ENCODE assay signal across 12 cellular contexts in genomic region chr3:46700772-46701171, GRCh38. TPM values are rescaled to one million over a fixed set of nuclear protein-coding genes. Genes with fewer than 3 reads are reported as not detected.
DNase-seq lines count a peak whose midpoint lies in the region; ATAC-seq and TF ChIP-seq lines count a peak whose summit lies in the region.
"Had no signal": no experiment of that assay in that cellular context is flagged by ENCODE, and none has a peak within 500 bp of the region (broad histone marks: within the 10 kb centered on the region; RNA-seq: fewer than 3 reads in every experiment).

No MANE protein-coding gene starts in this region.

- H3K9ac ChIP-seq in neural progenitor cell: no peak overlapping the region

- H3K4me1 Mint-ChIP-seq in neural progenitor cell: peaks cover 28% of the 10 kb centered on the region

- TF ChIP-seq CTCF in neural progenitor cell (IDR thresholded peaks at IDR 0.05): no peak
- no peak for TF ChIP-seq CTCF in OCI-LY7 (conservative IDR thresholded peaks at IDR 0.05; ENCODE audit: low read length)
- no peak for TF ChIP-seq CTCF in lower leg skin (IDR thresholded peaks at IDR 0.05)

- intact Hi-C loops in OCI-LY7 (cut with micrococcal nuclease; ENCODE audit: unreplicated experiment): loop anchor here (10.0 kb wide), 2 partner anchors 314 to 674 kb away; no protein-coding TSS in a partner anchor
- intact Hi-C loops in lower leg skin (cut with DNase I; ENCODE audit: low total_unique reads): no loop called here

- peak; percentile 43 for DNase-seq in AG08396 (ENCODE audit: low spot score)
- peak; percentile 62 for DNase-seq in M059J (ENCODE audit: low read depth)
- DNase-seq in cerebellar nuclear complex (lab: John Stamatoyannopoulos, UW): peak; percentile 7 to 39
- peak; percentile 30 for DNase-seq in neural progenitor cell (ENCODE audit: low spot score)
- no peak for DNase-seq in T1000 (lab: John Stamatoyannopoulos, UW)
- no peak for DNase-seq in OCI-LY7 (ENCODE audit: low spot score)
- DNase-seq in lower leg skin (ENCODE audit: low spot score in 2 of 2): no peak
- DNase-seq: activated CD8-positive, alpha-beta memory T cell treated with anti-CD3 and anti-CD28 coated beads, Interleukin-2, amount 50 U/mL, for 4 hours; HCEC 1CT; NCI-H510A treated with DMSO at 0.1 percent for 48 hours had no signal

- H3K27ac ChIP-seq in neural progenitor cell (no peak overlapping the region), OCI-LY7 (ENCODE audit: low read depth, low read length, poor library complexity, severe bottlenecking) (no peak overlapping the region)

- H3K9me3 ChIP-seq in neural progenitor cell (ENCODE audit: low read depth) (no peaks in the 10 kb centered on the region), OCI-LY7 (ENCODE audit: low read length) (no peaks in the 10 kb centered on the region)

- H3K4me2 ChIP-seq in neural progenitor cell (peak overlapping the region; percentile 76), OCI-LY7 (ENCODE audit: low read length) (no peak overlapping the region)

- H2AFZ ChIP-seq in neural progenitor cell (replicated peaks) (no peak overlapping the region), OCI-LY7 (ENCODE audit: low read length) (no peak overlapping the region)

- H3K27me3 ChIP-seq in neural progenitor cell: peaks cover 45% of the 10 kb centered on the region

- H3K79me2 ChIP-seq in neural progenitor cell (ENCODE audit: low read depth): no peaks in the 10 kb centered on the region
- H3K79me2 ChIP-seq in OCI-LY7 (ENCODE audit: insufficient read depth, low read depth, low read length): no peaks in the 10 kb centered on the region

- peak overlapping the region; percentile 55 for H3K4me3 Mint-ChIP-seq in neural progenitor cell

- H4K20me1 ChIP-seq in neural progenitor cell (ENCODE audit: low read depth) (peaks cover 3% of the 10 kb centered on the region), OCI-LY7 (ENCODE audit: insufficient read depth, low read length) (no peaks in the 10 kb centered on the region)

- POLR2A ChIA-PET in OCI-LY7 (lab: Charles Lee): interaction anchor here (0.7 kb wide), 1 partner anchor 317 kb away, joined by 3 read pairs; no protein-coding TSS in a partner anchor

- no peak for ATAC-seq in GM21619 (IDR thresholded peaks at IDR 0.05; ENCODE audit: unreplicated experiment)

- H3K4me3 ChIP-seq in neural progenitor cell (peak overlapping the region; percentile 49), OCI-LY7 (ENCODE audit: low read depth, low read length, poor library complexity, severe bottlenecking) (no peak overlapping the region), lower leg skin (ENCODE audit: low read depth, poor library complexity, severe bottlenecking) (no peak overlapping the region)

- H3F3A ChIP-seq in neural progenitor cell (ENCODE audit: low read depth): no peaks in the 10 kb centered on the region

- CTCF ChIA-PET in OCI-LY7 (lab: Charles Lee; ENCODE audit: unreplicated experiment): no interaction called here

- no peaks in the 10 kb centered on the region for H3K9me2 ChIP-seq in OCI-LY7 (ENCODE audit: insufficient read depth, low read length)

- H3K9me3 Mint-ChIP-seq in neural progenitor cell: no peaks in the 10 kb centered on the region

- H3K36me3 Mint-ChIP-seq in neural progenitor cell: no peaks in the 10 kb centered on the region

- no TSS peak for BruUV-seq in OCI-LY7 (replicated peaks; lab: Mats Ljungman, UMichigan)

- 47 to 52% methylated on average over 4 of the region's 4 CpGs for WGBS in lower leg skin, 2 donors

- H3K27ac Mint-ChIP-seq in neural progenitor cell: peak overlapping the region; percentile 42

- H3K36me3 ChIP-seq in neural progenitor cell (no peaks in the 10 kb centered on the region), OCI-LY7 (ENCODE audit: insufficient read depth, low read length) (no peaks in the 10 kb centered on the region)

- peaks cover 4% of the 10 kb centered on the region for H3K4me1 ChIP-seq in neural progenitor cell
- peaks cover 1% of the 10 kb centered on the region for H3K4me1 ChIP-seq in OCI-LY7 (ENCODE audit: insufficient read depth, low read length, poor library complexity, severe bottlenecking)

- TF ChIP-seq POLR2A in lower leg skin (IDR thresholded peaks at IDR 0.05): no peak

- peaks cover 15% of the 10 kb centered on the region for H3K27me3 Mint-ChIP-seq in neural progenitor cell (ENCODE audit: insufficient read depth, low read depth)

RNA-seq across cellular contexts. Expression of gene TMIE, which starts 0.4 kb away (rescaled TPM):
- 0.22 TPM in 1 of 2 replicates, not detected in the other for total RNA-seq in M059J (2014; rRNA removed; shearing (Covaris generic))
- total RNA-seq in neural progenitor cell (ENCODE audit: low replicate concordance) (not detected in 2 replicates), OCI-LY7 (2022) (not detected in 2 replicates), lower leg skin (1 to 10 TPM in 1 of 4 donors, under 1 TPM in 3; 0.37 to 1.1 (median 0.67) TPM)
- total RNA-seq in OCI-LY7 (2014; rRNA removed; shearing (Covaris generic)): not detected in 2 replicates

RNA-seq across cellular contexts. Expression of gene ALS2CL, which starts 7.3 kb away (rescaled TPM):
- total RNA-seq in M059J (2014; rRNA removed; shearing (Covaris generic)): 2.5 and 3.6 TPM in 2 replicates
- total RNA-seq in neural progenitor cell (ENCODE audit: low replicate concordance) (0.71 and 1.3 TPM in 2 replicates), OCI-LY7 (2022) (0.07 TPM in 1 of 2 replicates, not detected in the other), lower leg skin (100 to 1,000 TPM in 2 of 4 donors, 10 to 100 TPM in 2; 86.5 to 175 (median 105) TPM)
- 0.15 and 0.28 TPM in 2 replicates for total RNA-seq in OCI-LY7 (2014; rRNA removed; shearing (Covaris generic))

RNA-seq across cellular contexts. Expression of gene PRSS50, which starts 16.9 kb away (rescaled TPM):
- total RNA-seq in M059J (2014; rRNA removed; shearing (Covaris generic)): not detected in 2 replicates
- 0.28 and 1.9 TPM in 2 replicates for total RNA-seq in neural progenitor cell (ENCODE audit: low replicate concordance)
- total RNA-seq in OCI-LY7 (2014; rRNA removed; shearing (Covaris generic)): not detected in 2 replicates
- not detected in 2 replicates for total RNA-seq in OCI-LY7 (2022)
- under 1 TPM in 2 of 4 donors, not detected in 2; 0.13 to 0.52 TPM for total RNA-seq in lower leg skin
- total RNA-seq: dermis microvascular lymphatic vessel endothelial cell had no signal

Comparison
In these comparisons a context has a peak if more than half of its experiments do, and no peak if none do; other contexts are left out.
1. DNase-seq: peak in AG08396 (single experiment), M059J (single experiment), cerebellar nuclear complex (2 of 2) and neural progenitor cell (single experiment); none in T1000 (single experiment), OCI-LY7 (single experiment) and lower leg skin (0 of 2).
2. RNA of gene ALS2CL, which starts 7.3 kb away (total RNA-seq): 86.5 to 175 TPM in lower leg skin; 2.5 to 3.6 TPM in M059J, 0.71 to 1.3 TPM in neural progenitor cell and 0.07 to 0.28 TPM in OCI-LY7; every median in the first group is over 10 times any median in the second.